Comparison of ENCODE assay signal across 10 cellular contexts in the genomic region with DNA sequence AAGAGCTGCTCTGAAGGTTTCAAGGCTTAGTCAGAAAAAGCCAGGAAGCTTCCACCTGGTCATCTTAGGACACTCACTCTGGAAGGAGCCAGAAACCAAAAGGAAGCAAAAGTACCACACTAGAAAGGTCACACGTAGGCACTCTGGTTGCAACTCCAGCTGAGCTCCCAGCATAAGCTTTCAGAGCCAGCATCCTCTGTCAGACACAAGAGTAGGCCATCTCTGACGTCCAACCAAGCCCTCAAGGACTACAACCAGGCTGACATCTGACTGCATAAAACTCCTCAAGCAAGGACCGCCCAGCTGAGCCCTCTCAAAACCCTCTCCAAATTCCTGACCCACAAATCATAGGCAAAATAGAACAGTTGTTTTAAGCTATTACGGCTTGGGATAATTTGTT. TPM values are rescaled to one million over a fixed set of nuclear protein-coding genes. Genes with fewer than 3 reads are reported as not detected.
DNase-seq lines count a peak whose midpoint lies in the region; ATAC-seq and TF ChIP-seq lines count a peak whose summit lies in the region.
"Had no signal": no experiment of that assay in that cellular context is flagged by ENCODE, and none has a peak within 500 bp of the region (broad histone marks: within the 10 kb centered on the region; RNA-seq: fewer than 3 reads in every experiment).

No MANE protein-coding gene starts in this region.

- H3K27me3 ChIP-seq in CD8-positive, alpha-beta memory T cell (ENCODE audit: insufficient read depth, low read length, poor library complexity, severe bottlenecking): no peaks in the 10 kb centered on the region
- no peaks in the 10 kb centered on the region for H3K27me3 ChIP-seq in parathyroid adenoma (ENCODE audit: control insufficient read depth, insufficient read depth, low read length)

- POLR2A ChIA-PET in CD8-positive, alpha-beta memory T cell (lab: Charles Lee): interaction anchor here (1.8 kb wide), 1 partner anchor 9 kb away, joined by 5 read pairs; no protein-coding TSS in a partner anchor
- POLR2A ChIA-PET in RWPE1 (lab: Yijun Ruan, JAX; ENCODE audit: low non-redundant PET): no interaction called here

- no peak for DNase-seq in CD8-positive, alpha-beta memory T cell
- DNase-seq in RWPE1 (ENCODE audit: low spot score) (no peak), fibroblast of mammary gland (ENCODE audit: low read depth) (peak; percentile 95), COLO668 (lab: John Stamatoyannopoulos, UW; ENCODE audit: unreplicated experiment) (no peak), T-helper 1 cell (no peak)
- DNase-seq: GOT3 had no signal

- H3K27me3 Mint-ChIP-seq in CD8-positive, alpha-beta memory T cell: peaks cover 0 to 1% of the 10 kb centered on the region in 2 donors

- no peak overlapping the region for H2AFZ ChIP-seq in parathyroid adenoma

- no peak for ATAC-seq in HG02623 (IDR thresholded peaks at IDR 0.05; ENCODE audit: unreplicated experiment)
- ATAC-seq in HG03097 (IDR thresholded peaks at IDR 0.05; ENCODE audit: low FRiP score, unreplicated experiment): no peak
- ATAC-seq: Panc1 had no signal

- peak overlapping the region in 3 of 7 donors; percentile 11 to 35 (median 22) for H3K4me3 Mint-ChIP-seq in CD8-positive, alpha-beta memory T cell

- H3K9ac ChIP-seq in parathyroid adenoma: no peak overlapping the region

- peak overlapping the region in 5 of 8 donors; percentile 1 to 74 (median 23) for H3K27ac Mint-ChIP-seq in CD8-positive, alpha-beta memory T cell

- no peaks in the 10 kb centered on the region for H3K9me3 Mint-ChIP-seq in CD8-positive, alpha-beta memory T cell

- H3K27ac ChIP-seq in CD8-positive, alpha-beta memory T cell (ENCODE audit: low read depth, low read length): no peak overlapping the region
- H3K27ac ChIP-seq in RWPE1: peak overlapping the region; percentile 53; the same call in 1 of the 2 replicates
- peak overlapping the region; percentile 69 for H3K27ac ChIP-seq in parathyroid adenoma

- peaks cover 75 to 83% (median 83%) of the 10 kb centered on the region in 3 donors for H3K4me1 Mint-ChIP-seq in CD8-positive, alpha-beta memory T cell

- H3K4me1 ChIP-seq in CD8-positive, alpha-beta memory T cell (ENCODE audit: insufficient read depth, low read length): peaks cover 71% of the 10 kb centered on the region
- H3K4me1 ChIP-seq in parathyroid adenoma: peaks cover 63% of the 10 kb centered on the region

- peaks cover 51% of the 10 kb centered on the region for H3K79me2 ChIP-seq in parathyroid adenoma

- CTCF ChIA-PET in CD8-positive, alpha-beta memory T cell (lab: Charles Lee): interaction anchor here (0.7 to 2.7 kb wide), 6 partner anchors 12 to 52 kb away, joined by 3 to 12 read pairs (median 4); partner anchors contain the start of gene SH3BP5
- CTCF ChIA-PET in RWPE1 (lab: Yijun Ruan, JAX): no interaction called here

- no peak overlapping the region for H3K4me3 ChIP-seq in CD8-positive, alpha-beta memory T cell (ENCODE audit: low read length)
- H3K4me3 ChIP-seq in fibroblast of mammary gland (ENCODE audit: control insufficient read depth, low read depth, low read length) (no peak overlapping the region), parathyroid adenoma (ENCODE audit: low read depth, low read length) (no peak overlapping the region)

- TF ChIP-seq CTCF in RWPE1 (conservative IDR thresholded peaks at IDR 0.05; ENCODE audit: low read depth) (no peak), fibroblast of mammary gland (conservative IDR thresholded peaks at IDR 0.05; ENCODE audit: control insufficient read depth, insufficient read depth, low read depth, low read length) (no peak), parathyroid adenoma (IDR thresholded peaks at IDR 0.05) (no peak)

- H3K36me3 Mint-ChIP-seq in CD8-positive, alpha-beta memory T cell: peaks cover 0 to 18% (median 7%) of the 10 kb centered on the region in 3 donors

- H3K4me2 ChIP-seq in parathyroid adenoma (ENCODE audit: low read length): peak overlapping the region; percentile 9

- no peaks in the 10 kb centered on the region for H3K9me3 ChIP-seq in CD8-positive, alpha-beta memory T cell (ENCODE audit: low read length)
- H3K9me3 ChIP-seq in parathyroid adenoma (ENCODE audit: control insufficient read depth, low read length): no peaks in the 10 kb centered on the region

- no peaks in the 10 kb centered on the region for H3K36me3 ChIP-seq in CD8-positive, alpha-beta memory T cell (ENCODE audit: insufficient read depth, low read length)
- no peaks in the 10 kb centered on the region for H3K36me3 ChIP-seq in parathyroid adenoma (ENCODE audit: control insufficient read depth, insufficient read depth, low read length)

RNA-seq across cellular contexts. Expression of gene SH3BP5, which starts 12.8 kb away (rescaled TPM):
- total RNA-seq in CD8-positive, alpha-beta memory T cell: 10 to 100 TPM; 14.2 to 15.5 TPM
- 84.3 TPM for polyA plus RNA-seq in CD8-positive, alpha-beta memory T cell
